ENCODE assay signal across 8 cellular contexts in genomic region chr6:170584181-170584953, GRCh38. TPM values are rescaled to one million over a fixed set of nuclear protein-coding genes. Genes with fewer than 3 reads are reported as not detected.
A peak's percentile ranks its signal among the peaks of the same experiment; 100 is the strongest.
DNase-seq lines count a peak whose midpoint lies in the region; ATAC-seq and TF ChIP-seq lines count a peak whose summit lies in the region.

Gene PDCD2 (minus strand): TSS chr6:170584637. CDS start chr6:170584581, 56 bp downstream.

- H3K9ac ChIP-seq in SU-DHL-6 (ENCODE audit: low read length) (peak within 1 kb of the TSS; percentile 82), parathyroid adenoma (peak within 1 kb of the TSS; percentile 79)

- H3K9me3 ChIP-seq in SU-DHL-6 (ENCODE audit: insufficient read depth, low read length): no peaks in the 10 kb centered on the region
- H3K9me3 ChIP-seq in parathyroid adenoma (ENCODE audit: control insufficient read depth, low read length): no peaks in the 10 kb centered on the region
- H3K9me3 ChIP-seq in tibial nerve: no peaks in the 10 kb centered on the region

- H3K4me1 ChIP-seq in parathyroid adenoma: no peaks in the 10 kb centered on the region
- H3K4me1 ChIP-seq in tibial nerve: peaks cover 0 to 24% (median 9%) of the 10 kb centered on the region in 4 donors

- DNase-seq in GM12864 (ENCODE audit: low read depth) (peak; percentile 75), NCI-H128 (lab: John Stamatoyannopoulos, UW; ENCODE audit: unreplicated experiment) (peak; percentile 79), Right ventricle myocardium superior (peak; percentile 96), tibial nerve (ENCODE audit: low spot score in 2 of 2) (peak; percentile 65 to 79)
- DNase-seq in activated naive CD8-positive, alpha-beta T cell treated with anti-CD3 and anti-CD28 coated beads, Interleukin-2, amount 50 U/mL, for 16 hours (ENCODE audit: low read depth, low spot score): peak; percentile 87

- H3K36me3 ChIP-seq in SU-DHL-6 (ENCODE audit: low read length) (peaks cover 11% of the 10 kb centered on the region; the same call in 1 of the 2 replicates), parathyroid adenoma (ENCODE audit: control insufficient read depth, insufficient read depth, low read length) (no peaks in the 10 kb centered on the region), tibial nerve (peaks cover 0 to 35% (median 0%) of the 10 kb centered on the region in 3 donors)

- WGBS in tibial nerve, 2 donors: 0% methylated on average over 39 to 45 of the region's 81 CpGs

- H3K27ac ChIP-seq in SU-DHL-6 (ENCODE audit: low read depth, low read length) (peak within 1 kb of the TSS; percentile 73), parathyroid adenoma (peak within 1 kb of the TSS; percentile 94), tibial nerve (peak within 1 kb of the TSS; percentile 79 to 90 (median 89))

- peak; percentile 98 for ATAC-seq in HG02759 (IDR thresholded peaks at IDR 0.05; ENCODE audit: unreplicated experiment)
- ATAC-seq in Right ventricle myocardium superior (ENCODE audit: poor library complexity): peak; percentile 99

- no peaks in the 10 kb centered on the region for H3K9me2 ChIP-seq in SU-DHL-6 (replicated peaks; ENCODE audit: insufficient read depth, low read length)

- H3K27me3 ChIP-seq in SU-DHL-6 (ENCODE audit: low read length) (no peaks in the 10 kb centered on the region), parathyroid adenoma (ENCODE audit: control insufficient read depth, insufficient read depth, low read length) (no peaks in the 10 kb centered on the region), tibial nerve (no peaks in the 10 kb centered on the region)

- H2AFZ ChIP-seq in SU-DHL-6 (ENCODE audit: low read depth, low read length, severe bottlenecking) (peak within 1 kb of the TSS; percentile 94), parathyroid adenoma (peak within 1 kb of the TSS; percentile 97)

- H3K4me2 ChIP-seq in SU-DHL-6 (ENCODE audit: low read depth, low read length, poor library complexity, severe bottlenecking) (peak within 1 kb of the TSS; percentile 83), parathyroid adenoma (ENCODE audit: low read length) (peak within 1 kb of the TSS; percentile 84)

- H3K79me2 ChIP-seq in SU-DHL-6 (ENCODE audit: insufficient read depth, low read length) (peaks cover 18% of the 10 kb centered on the region), parathyroid adenoma (no peaks in the 10 kb centered on the region)

- TF ChIP-seq CTCF in GM12864 (IDR thresholded peaks at IDR 0.05; ENCODE audit: low read depth, low read length, missing control alignments): no peak
- TF ChIP-seq CTCF in SU-DHL-6 (IDR thresholded peaks at IDR 0.05; ENCODE audit: insufficient read depth, low read length, poor library complexity, severe bottlenecking): no peak
- TF ChIP-seq CTCF in parathyroid adenoma (IDR thresholded peaks at IDR 0.05): no peak
- TF ChIP-seq CTCF in tibial nerve (IDR thresholded peaks at IDR 0.05): no peak

- peak; percentile 59 to 67 for TF ChIP-seq EP300 in tibial nerve (IDR thresholded peaks at IDR 0.05)

- intact Hi-C loops in Right ventricle myocardium superior (cut with DNase I): no loop called here

- TF ChIP-seq POLR2A in tibial nerve (IDR thresholded peaks at IDR 0.05): peak; percentile 15 to 51

- peak within 1 kb of the TSS; percentile 75 for H3K4me3 ChIP-seq in GM12864 (ENCODE audit: low read depth, low read length)
- peak within 1 kb of the TSS; percentile 98 for H3K4me3 ChIP-seq in SU-DHL-6 (ENCODE audit: insufficient read depth, low read length, poor library complexity, severe bottlenecking)
- peak within 1 kb of the TSS; percentile 75 for H3K4me3 ChIP-seq in parathyroid adenoma (ENCODE audit: low read depth, low read length)
- H3K4me3 ChIP-seq in tibial nerve: peak within 1 kb of the TSS; percentile 66 to 92 (median 84)

- no peaks in the 10 kb centered on the region for H4K20me1 ChIP-seq in SU-DHL-6 (ENCODE audit: low read depth, low read length)

- H3F3A ChIP-seq in SU-DHL-6 (ENCODE audit: insufficient read depth): peaks cover 7% of the 10 kb centered on the region; the same call in 1 of the 2 replicates

RNA-seq across cellular contexts. Expression of gene PDCD2, which starts in this region (rescaled TPM):
- total RNA-seq in Right ventricle myocardium superior: 26.2 TPM
- 10 to 100 TPM; 53.5 to 82.2 (median 70.3) TPM for total RNA-seq in tibial nerve

Comparison
In these comparisons a context has a peak if more than half of its experiments do, and no peak if none do; other contexts are left out.
1. Peak in every context shown above with its lines: DNase-seq, ATAC-seq, H3K4me3 ChIP-seq and H3K27ac ChIP-seq.